Comparison of ENCODE assay signal across 8 cellular contexts in the genomic region with DNA sequence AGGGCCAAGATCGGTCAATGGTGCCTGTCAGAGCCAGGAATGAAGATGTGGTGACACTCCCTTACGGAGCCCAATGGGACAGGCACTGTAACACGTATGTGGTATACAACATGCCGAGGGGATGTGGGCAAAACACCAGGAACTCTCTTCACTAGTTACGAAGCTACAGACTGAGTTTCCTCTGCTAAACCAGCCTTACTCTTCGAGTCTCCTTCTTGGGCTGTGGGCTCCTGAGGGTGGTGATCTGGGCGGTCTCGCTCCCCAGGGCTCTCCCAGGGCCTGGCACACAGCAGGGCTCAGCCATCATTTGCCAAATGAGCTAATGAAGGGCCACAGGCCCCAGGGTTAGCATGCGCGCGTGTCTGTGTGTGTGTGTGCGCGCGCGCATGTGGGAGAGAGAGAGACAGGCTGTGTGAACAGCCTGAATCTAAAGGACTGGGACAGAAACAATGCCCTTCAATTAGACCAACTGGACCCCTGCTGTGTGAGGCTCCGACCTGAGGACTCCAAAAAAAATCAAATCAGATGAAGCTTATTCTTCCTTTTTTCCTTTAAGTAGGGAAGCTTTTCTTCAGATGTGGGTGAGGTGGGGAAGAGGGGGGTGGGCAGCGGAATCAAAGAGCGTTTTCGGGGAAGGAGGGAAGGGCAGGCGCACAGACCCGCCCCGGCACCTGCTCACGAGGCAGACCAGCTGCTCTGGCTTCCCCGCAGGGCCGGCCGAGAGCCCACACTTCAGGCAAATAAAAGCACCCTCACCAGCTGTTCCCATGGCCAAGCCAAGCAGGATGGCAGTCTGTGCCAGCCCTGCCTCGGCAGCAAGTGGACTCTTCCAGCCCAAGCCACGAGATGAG. TPM values are rescaled to one million over a fixed set of nuclear protein-coding genes. Genes with fewer than 3 reads are reported as not detected.
DNase-seq lines count a peak whose midpoint lies in the region; ATAC-seq and TF ChIP-seq lines count a peak whose summit lies in the region.

No MANE protein-coding gene starts in this region.

- peak overlapping the region; percentile 38 for H2AK5ac ChIP-seq in neuronal stem cell (ENCODE audit: low read depth, low read length)

- H2BK120ac ChIP-seq in neuronal stem cell (ENCODE audit: low read depth, low read length) = no peak overlapping the region

- peak overlapping the region; percentile 46 for H2BK5ac ChIP-seq in neuronal stem cell (ENCODE audit: low read length)

- peaks cover 80% of the 10 kb centered on the region for H3K4me1 Mint-ChIP-seq in GM23338
- H3K4me1 Mint-ChIP-seq in activated T-cell treated with anti-CD3 and anti-CD28 coated beads, Interleukin-2, amount 50 U/mL, for 72 hours (ENCODE audit: low read depth) = peaks cover 98% of the 10 kb centered on the region

- no peak overlapping the region for H2BK15ac ChIP-seq in neuronal stem cell (ENCODE audit: low read length)

- H3K4me1 ChIP-seq in GM23338 (ENCODE audit: insufficient read depth) (peaks cover 34% of the 10 kb centered on the region), neuronal stem cell (ENCODE audit: control insufficient read depth in 2 of 2, insufficient read depth in 1 of 2, low read depth in 1 of 2, low read length in 2 of 2) (peaks cover 19 to 55% of the 10 kb centered on the region in 2 donors), esophagus muscularis mucosa (peaks cover 47 to 56% (median 48%) of the 10 kb centered on the region in 4 donors)

- H3K79me1 ChIP-seq in neuronal stem cell (ENCODE audit: low read depth, low read length) = peaks cover 24% of the 10 kb centered on the region

- intact Hi-C loops in esophagus muscularis mucosa (cut with DNase I) = no loop called here

- no peak overlapping the region for H3K4me3 Mint-ChIP-seq in GM23338
- peak overlapping the region; percentile 41 to 87 for H3K4me3 Mint-ChIP-seq in activated T-cell treated with anti-CD3 and anti-CD28 coated beads, Interleukin-2, amount 50 U/mL, for 72 hours

- H3K4me2 ChIP-seq in GM23338 (peak overlapping the region; percentile 29; the same call in 1 of the 2 replicates), neuronal stem cell (ENCODE audit: insufficient read depth, low read length, poor library complexity, severe bottlenecking) (peak overlapping the region; percentile 28)

- ATAC-seq in GM23338 = peak; percentile 15
- ATAC-seq in activated T-cell treated with anti-CD3 and anti-CD28 coated beads, Interleukin-2, amount 50 U/mL, for 72 hours (replicated peaks in 1 of 2) = peak in 1 of 2 donors; percentile 1
- ATAC-seq in activated CD4-positive, CD25-positive, alpha-beta regulatory T cell treated with anti-CD3 and anti-CD28 coated beads, Interleukin-2, amount 50 U/mL, for 24 hours = no peak
- ATAC-seq in HG03280 (IDR thresholded peaks at IDR 0.05; ENCODE audit: unreplicated experiment) = no peak

- no peak overlapping the region for H3K14ac ChIP-seq in neuronal stem cell (ENCODE audit: low read length)

- peak overlapping the region; percentile 33 for H2BK12ac ChIP-seq in neuronal stem cell (ENCODE audit: low read length)

- peaks cover 77% of the 10 kb centered on the region for H3K79me2 ChIP-seq in GM23338 (replicated peaks; ENCODE audit: insufficient read depth)

- H3K4ac ChIP-seq in neuronal stem cell (ENCODE audit: low read length) = no peak overlapping the region

- no peak overlapping the region for H4K8ac ChIP-seq in neuronal stem cell (ENCODE audit: low read depth, low read length)

- H3K27ac Mint-ChIP-seq in GM23338 = peak overlapping the region; percentile 82; the same call in 1 of the 2 replicates
- peak overlapping the region; percentile 64 for H3K27ac Mint-ChIP-seq in activated T-cell treated with anti-CD3 and anti-CD28 coated beads, Interleukin-2, amount 50 U/mL, for 72 hours

- H3K9ac ChIP-seq in neuronal stem cell (ENCODE audit: low read depth, low read length, poor library complexity) = peak overlapping the region; percentile 64

- H3K9me2 ChIP-seq in GM23338 (ENCODE audit: insufficient read depth) = no peaks in the 10 kb centered on the region

- H3K36me3 ChIP-seq in GM23338 (ENCODE audit: insufficient read depth) (no peaks in the 10 kb centered on the region), neuronal stem cell (replicated peaks in 1 of 2; ENCODE audit: control insufficient read depth in 2 of 2, insufficient read depth in 2 of 2, low read length in 2 of 2) (peaks cover 2 to 10% of the 10 kb centered on the region in 2 donors), esophagus muscularis mucosa (no peaks in the 10 kb centered on the region)

- no CpG with 5 or more reads among the region's 28 CpGs for WGBS in neuronal stem cell (ENCODE audit: extremely low coverage in 2 of 2, insufficient read length in 2 of 2, insufficient replicate concordance in 1 of 2), 2 donors
- WGBS in esophagus muscularis mucosa = 90% methylated on average over 24 of the region's 28 CpGs

- H3K27me3 Mint-ChIP-seq in GM23338 (ENCODE audit: insufficient read depth, low read depth, poor library complexity) = peaks cover 24% of the 10 kb centered on the region
- H3K27me3 Mint-ChIP-seq in activated T-cell treated with anti-CD3 and anti-CD28 coated beads, Interleukin-2, amount 50 U/mL, for 72 hours (ENCODE audit: low read depth) = no peaks in the 10 kb centered on the region

- peak overlapping the region; percentile 50; the same call in 1 of the 2 replicates for H3K27ac ChIP-seq in GM23338 (ENCODE audit: low read depth)
- peak overlapping the region; percentile 81 for H3K27ac ChIP-seq in neuronal stem cell (replicated peaks; ENCODE audit: low read length)
- no peak overlapping the region for H3K27ac ChIP-seq in esophagus muscularis mucosa (replicated peaks in 1 of 4)

- TF ChIP-seq POLR2A in esophagus muscularis mucosa (IDR thresholded peaks at IDR 0.05; ENCODE audit: low read depth) = no peak

- no peak for TF ChIP-seq EP300 in esophagus muscularis mucosa (IDR thresholded peaks at IDR 0.05)

- no peak overlapping the region for H3K4me3 ChIP-seq in GM23338
- peak overlapping the region in 1 of 2 donors; percentile 9 for H3K4me3 ChIP-seq in neuronal stem cell (ENCODE audit: low read length in 2 of 2)
- H3K4me3 ChIP-seq in esophagus muscularis mucosa = no peak overlapping the region

- H2AFZ ChIP-seq in GM23338 (no peak overlapping the region), neuronal stem cell (ENCODE audit: low read length) (no peak overlapping the region)

- no peaks in the 10 kb centered on the region for H3K9me3 Mint-ChIP-seq in GM23338
- H3K9me3 Mint-ChIP-seq in activated T-cell treated with anti-CD3 and anti-CD28 coated beads, Interleukin-2, amount 50 U/mL, for 72 hours = no peaks in the 10 kb centered on the region

- 0 out of 2 replicates have a peak, but pooled peaks cover 3% of the 10 kb centered on the region for H3F3A ChIP-seq in GM23338 (replicated peaks; ENCODE audit: low read depth)

- H3K9me3 ChIP-seq in neuronal stem cell (replicated peaks in 1 of 2; ENCODE audit: control insufficient read depth in 2 of 2, insufficient read depth in 1 of 2, low read depth in 1 of 2, low read length in 2 of 2) = no peaks in the 10 kb centered on the region
- no peaks in the 10 kb centered on the region for H3K9me3 ChIP-seq in esophagus muscularis mucosa

- peaks cover 7% of the 10 kb centered on the region for H4K20me1 ChIP-seq in GM23338 (replicated peaks; ENCODE audit: insufficient read depth)

- no peak overlapping the region for H3K23ac ChIP-seq in neuronal stem cell (ENCODE audit: low read depth, low read length, poor library complexity)

- no peaks in the 10 kb centered on the region for H3K27me3 ChIP-seq in GM23338 (ENCODE audit: insufficient read depth)
- no peaks in the 10 kb centered on the region for H3K27me3 ChIP-seq in neuronal stem cell (ENCODE audit: control insufficient read depth in 3 of 3, insufficient read depth in 3 of 3, low read depth in 1 of 3, low read length in 3 of 3)
- H3K27me3 ChIP-seq in esophagus muscularis mucosa = peaks cover 0 to 12% (median 2%) of the 10 kb centered on the region in 4 donors

- peak overlapping the region; percentile 93 for H3K18ac ChIP-seq in neuronal stem cell (ENCODE audit: low read length)

- TF ChIP-seq CTCF in GM23338 (conservative IDR thresholded peaks at IDR 0.05; ENCODE audit: low read depth in 2 of 2) (no peak), esophagus muscularis mucosa (IDR thresholded peaks at IDR 0.05) (no peak)

- DNase-seq in GM23338 (ENCODE audit: low spot score) = peak; percentile 74
- DNase-seq in NCI-H2171 (lab: John Stamatoyannopoulos, UW) = peak; percentile 69
- DNase-seq in activated T-cell treated with anti-CD3 and anti-CD28 coated beads, Interleukin-2, amount 50 U/mL, for 72 hours = no peak
- DNase-seq in neuronal stem cell (ENCODE audit: low spot score) = peak; percentile 72
- no peak for DNase-seq in esophagus muscularis mucosa (ENCODE audit: extremely low spot score)
- DNase-seq in NK-92 treated with Interleukin-12 subunit alpha and Interleukin-12 subunit beta, amount 100 ng/mL, for 24 hours (lab: John Stamatoyannopoulos, UW) = no peak

- no peaks in the 10 kb centered on the region; the same call in 2 of the 3 replicates for H3K36me3 Mint-ChIP-seq in GM23338 (ENCODE audit: low read depth)
- peaks cover 0 to 4% of the 10 kb centered on the region in 2 donors for H3K36me3 Mint-ChIP-seq in activated T-cell treated with anti-CD3 and anti-CD28 coated beads, Interleukin-2, amount 50 U/mL, for 72 hours (ENCODE audit: insufficient read depth in 2 of 2)

- peak overlapping the region; percentile 68 for H4K91ac ChIP-seq in neuronal stem cell (ENCODE audit: low read depth, low read length, poor library complexity)

TF ChIP-seq in GM23338, 12 proteins besides CTCF, POLR2A, EP300 and RAD21 (continues in another document):
- TF ChIP-seq, protein P1, sequence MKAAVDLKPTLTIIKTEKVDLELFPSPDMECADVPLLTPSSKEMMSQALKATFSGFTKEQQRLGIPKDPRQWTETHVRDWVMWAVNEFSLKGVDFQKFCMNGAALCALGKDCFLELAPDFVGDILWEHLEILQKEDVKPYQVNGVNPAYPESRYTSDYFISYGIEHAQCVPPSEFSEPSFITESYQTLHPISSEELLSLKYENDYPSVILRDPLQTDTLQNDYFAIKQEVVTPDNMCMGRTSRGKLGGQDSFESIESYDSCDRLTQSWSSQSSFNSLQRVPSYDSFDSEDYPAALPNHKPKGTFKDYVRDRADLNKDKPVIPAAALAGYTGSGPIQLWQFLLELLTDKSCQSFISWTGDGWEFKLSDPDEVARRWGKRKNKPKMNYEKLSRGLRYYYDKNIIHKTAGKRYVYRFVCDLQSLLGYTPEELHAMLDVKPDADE (IDR thresholded peaks at IDR 0.05) = no peak
- TF ChIP-seq ZNF331 (CRISPR knock-in tag; IDR thresholded peaks at IDR 0.05; ENCODE audit: low read depth) (no peak), NANOG (IDR thresholded peaks at IDR 0.05; ENCODE audit: borderline replicate concordance) (no peak), STAT1 (IDR thresholded peaks at IDR 0.05; ENCODE audit: unreplicated experiment) (no peak), POLR2AphosphoS5 (IDR thresholded peaks at IDR 0.05; ENCODE audit: low read depth) (no peak), EZH2 (IDR thresholded peaks at IDR 0.05; ENCODE audit: low read depth, unreplicated experiment) (no peak)

RNA-seq across cellular contexts. Expression of gene CCDC88C, which starts 42.5 kb away (rescaled TPM):
- 42.1 and 60.7 TPM in 2 replicates for total RNA-seq in GM23338 (2014; rRNA removed; shearing (Covaris generic))
- 20.8 and 23.6 TPM in 2 replicates for polyA plus RNA-seq in GM23338 (2016; fragmentation: Nextera tagmentation; extraction: Ambion mirVana)
- 100 to 1,000 TPM; 103 to 111 TPM for total RNA-seq in activated T-cell treated with anti-CD3 and anti-CD28 coated beads, Interleukin-2, amount 50 U/mL, for 72 hours
- 18.8 TPM for polyA plus RNA-seq in neuronal stem cell (2013, experiment 1 of 2)
- polyA plus RNA-seq in neuronal stem cell (2013, experiment 2 of 2) = 18.5 TPM
- total RNA-seq in esophagus muscularis mucosa = 1 to 10 TPM; 4.2 to 6.3 (median 5.6) TPM

Comparison
In these comparisons a context has a peak if more than half of its experiments do, and no peak if none do; other contexts are left out.
1. DNase-seq: peak in GM23338 (single experiment), NCI-H2171 (single experiment) and neuronal stem cell (single experiment); none in activated T-cell treated with anti-CD3 and anti-CD28 coated beads, Interleukin-2, amount 50 U/mL, for 72 hours (0 of 2), esophagus muscularis mucosa (single experiment) and NK-92 treated with Interleukin-12 subunit alpha and Interleukin-12 subunit beta, amount 100 ng/mL, for 24 hours (single experiment).
2. H3K27ac ChIP-seq: peak in GM23338 (single experiment) and neuronal stem cell (single experiment); none in esophagus muscularis mucosa (0 of 4).